ENCODE assay signal across 13 cellular contexts in the genomic region with DNA sequence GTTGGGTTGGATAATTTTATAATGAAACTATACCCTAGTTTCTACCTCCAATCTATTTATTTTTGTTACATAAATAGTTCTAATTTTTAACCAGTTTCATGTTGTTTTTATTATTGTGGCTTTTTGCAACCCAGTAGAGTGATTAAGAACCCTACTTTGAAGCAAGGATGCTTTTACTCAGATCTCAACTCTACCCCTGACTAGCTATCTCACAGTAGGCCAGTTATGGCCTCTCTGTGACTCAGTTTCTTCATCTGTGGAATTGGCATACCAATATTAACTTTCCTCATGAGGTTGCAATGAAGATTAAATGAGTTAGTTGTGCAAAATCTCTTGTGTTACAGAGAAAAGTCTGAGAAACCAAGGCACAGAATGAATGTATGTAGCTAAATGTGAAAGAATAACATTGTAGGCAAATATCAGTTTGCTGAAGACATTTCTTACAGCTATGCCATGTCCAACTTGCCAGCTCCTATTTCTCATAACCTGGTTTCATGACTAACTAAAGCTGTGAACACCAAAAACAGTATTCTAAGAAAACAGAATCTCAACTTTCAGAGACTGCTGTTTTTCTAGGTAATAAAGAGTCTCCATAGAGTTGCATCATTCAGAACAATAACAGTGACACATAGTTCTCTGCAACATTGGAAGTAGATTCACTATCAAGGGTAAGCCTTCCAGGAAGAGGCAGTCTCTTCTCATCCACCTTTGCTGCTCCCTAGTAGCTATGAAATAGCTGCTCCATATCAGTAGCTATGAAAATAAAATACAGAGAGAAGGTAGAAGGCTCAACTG. TPM values are rescaled to one million over a fixed set of nuclear protein-coding genes. Genes with fewer than 3 reads are reported as not detected.
A peak's percentile ranks its signal among the peaks of the same experiment; 100 is the strongest.
DNase-seq lines count a peak whose midpoint lies in the region; ATAC-seq, FAIRE-seq and TF ChIP-seq lines count a peak whose summit lies in the region.
"Had no signal": no experiment of that assay in that cellular context is flagged by ENCODE, and none has a peak within 500 bp of the region (broad histone marks: within the 10 kb centered on the region; RNA-seq: fewer than 3 reads in every experiment).

No MANE protein-coding gene starts in this region.

- CTCF ChIA-PET in PC-3 (lab: Charles Lee) = no interaction called here

- BruUV-seq in PC-3 (replicated peaks; lab: Mats Ljungman, UMichigan) = no TSS peak

- peak overlapping the region; percentile 42 for H3K4me3 Mint-ChIP-seq in activated T-cell treated with anti-CD3 and anti-CD28 coated beads, Interleukin-2, amount 50 U/mL, for 4 hours
- no peak overlapping the region for H3K4me3 Mint-ChIP-seq in stimulated activated memory B cell treated with anti-CD40 and anti-IgM and Interleukin-4, amounts not matched to agents 10 μg/mL and 1 μg/mL and 100 μg/mL, for 72 hours
- H3K4me3 Mint-ChIP-seq: brain had no signal

- no peaks in the 10 kb centered on the region for H3F3A ChIP-seq in PC-3 (ENCODE audit: low read length, unreplicated experiment)

- peak overlapping the region; percentile 46 for H3K27ac Mint-ChIP-seq in stimulated activated memory B cell treated with anti-CD40 and anti-IgM and Interleukin-4, amounts not matched to agents 10 μg/mL and 1 μg/mL and 100 μg/mL, for 72 hours
- H3K27ac Mint-ChIP-seq: brain had no signal

- H3K9ac ChIP-seq in PC-3 (ENCODE audit: low read length) = no peak overlapping the region

- POLR2A ChIA-PET in PC-3 (lab: Charles Lee; ENCODE audit: unreplicated experiment) = no interaction called here

- peaks cover 77% of the 10 kb centered on the region for H3K4me1 Mint-ChIP-seq in activated T-cell treated with anti-CD3 and anti-CD28 coated beads, Interleukin-2, amount 50 U/mL, for 4 hours (ENCODE audit: low read depth)
- H3K4me1 Mint-ChIP-seq in stimulated activated memory B cell treated with anti-CD40 and anti-IgM and Interleukin-4, amounts not matched to agents 10 μg/mL and 1 μg/mL and 100 μg/mL, for 72 hours = peaks cover 44% of the 10 kb centered on the region
- H3K4me1 Mint-ChIP-seq: brain had no signal

- no peaks in the 10 kb centered on the region for H3K9me3 Mint-ChIP-seq in activated T-cell treated with anti-CD3 and anti-CD28 coated beads, Interleukin-2, amount 50 U/mL, for 4 hours
- no peaks in the 10 kb centered on the region for H3K9me3 Mint-ChIP-seq in stimulated activated memory B cell treated with anti-CD40 and anti-IgM and Interleukin-4, amounts not matched to agents 10 μg/mL and 1 μg/mL and 100 μg/mL, for 72 hours
- H3K9me3 Mint-ChIP-seq: brain had no signal

- H3K36me3 Mint-ChIP-seq in activated T-cell treated with anti-CD3 and anti-CD28 coated beads, Interleukin-2, amount 50 U/mL, for 4 hours (ENCODE audit: insufficient read depth) = no peaks in the 10 kb centered on the region
- no peaks in the 10 kb centered on the region for H3K36me3 Mint-ChIP-seq in stimulated activated memory B cell treated with anti-CD40 and anti-IgM and Interleukin-4, amounts not matched to agents 10 μg/mL and 1 μg/mL and 100 μg/mL, for 72 hours
- H3K36me3 Mint-ChIP-seq: brain had no signal

- H3K27me3 ChIP-seq in PC-3 (ENCODE audit: low read length) (no peaks in the 10 kb centered on the region), bronchial epithelial cell (ENCODE audit: control insufficient read depth, insufficient read depth, low read length) (no peaks in the 10 kb centered on the region), left ventricle myocardium inferior (ENCODE audit: low read depth) (no peaks in the 10 kb centered on the region)

- no peaks in the 10 kb centered on the region for H3K36me3 ChIP-seq in PC-3 (ENCODE audit: low read depth, low read length)
- H3K36me3 ChIP-seq in bronchial epithelial cell (ENCODE audit: control insufficient read depth, insufficient read depth, low read length) = no peaks in the 10 kb centered on the region
- H3K36me3 ChIP-seq in left ventricle myocardium inferior = no peaks in the 10 kb centered on the region

- no peak for FAIRE-seq in bronchial epithelial cell (lab: Jason Lieb, UNC)

- no peaks in the 10 kb centered on the region for H3K27me3 Mint-ChIP-seq in activated T-cell treated with anti-CD3 and anti-CD28 coated beads, Interleukin-2, amount 50 U/mL, for 4 hours (ENCODE audit: low read depth)
- H3K27me3 Mint-ChIP-seq in stimulated activated memory B cell treated with anti-CD40 and anti-IgM and Interleukin-4, amounts not matched to agents 10 μg/mL and 1 μg/mL and 100 μg/mL, for 72 hours = no peaks in the 10 kb centered on the region

- H3K79me2 ChIP-seq in PC-3 (ENCODE audit: low read length) = no peaks in the 10 kb centered on the region

- H4K20me1 ChIP-seq in PC-3 (ENCODE audit: low read length) = no peaks in the 10 kb centered on the region

- H3K4me1 ChIP-seq in PC-3 (ENCODE audit: insufficient read depth, low read length) (no peaks in the 10 kb centered on the region), left ventricle myocardium inferior (peaks cover 20% of the 10 kb centered on the region)

- no peak overlapping the region for H3K27ac ChIP-seq in PC-3 (ENCODE audit: low read length)
- H3K27ac ChIP-seq in left ventricle myocardium inferior (replicated peaks) = no peak overlapping the region

- H3K9me3 ChIP-seq in PC-3 (ENCODE audit: low read length) (no peaks in the 10 kb centered on the region), left ventricle myocardium inferior (replicated peaks) (no peaks in the 10 kb centered on the region)

- no peaks in the 10 kb centered on the region for H3K9me2 ChIP-seq in PC-3 (replicated peaks; ENCODE audit: low read length)

- peak; percentile 67 to 70 for ATAC-seq in activated T-cell treated with anti-CD3 and anti-CD28 coated beads, Interleukin-2, amount 50 U/mL, for 4 hours
- peak; percentile 31; the same call in 1 of the 2 replicates for ATAC-seq in PC-3
- ATAC-seq in stimulated activated memory B cell treated with anti-CD40 and anti-IgM and Interleukin-4, amounts not matched to agents 10 μg/mL and 1 μg/mL and 100 μg/mL, for 72 hours = no peak

- H2AFZ ChIP-seq in PC-3 (ENCODE audit: low read length) = no peak overlapping the region

- no peak for DNase-seq in activated T-cell treated with anti-CD3 and anti-CD28 coated beads, Interleukin-2, amount 50 U/mL, for 4 hours
- DNase-seq in activated T-cell treated with anti-CD3 and anti-CD28 coated beads for 4 hours = no peak
- DNase-seq in PC-3 = peak; percentile 16
- DNase-seq in bronchial epithelial cell (ENCODE audit: low read depth) = peak; percentile 48
- DNase-seq in LoVo (ENCODE audit: low spot score) = no peak
- no peak for DNase-seq in left ventricle myocardium inferior
- DNase-seq in NCI-H1105 treated with DMSO at 0.1 percent for 48 hours (lab: John Stamatoyannopoulos, UW) = no peak
- DNase-seq: DMS79; nucleus accumbens; stimulated activated CD4-positive, alpha-beta T cell treated with anti-CD3 and anti-CD28 coated beads, Interleukin-12 subunit alpha, Interleukin-12 subunit beta, amount 100 ng/mL, for 4 hours had no signal

- H3K4me3 ChIP-seq in PC-3 (ENCODE audit: low read length) (no peak overlapping the region), bronchial epithelial cell (ENCODE audit: low read depth, low read length) (no peak overlapping the region), left ventricle myocardium inferior (no peak overlapping the region)

- no peak overlapping the region for H3K4me2 ChIP-seq in PC-3 (ENCODE audit: low read length)

- no peak for TF ChIP-seq CTCF in PC-3 (conservative IDR thresholded peaks at IDR 0.05; ENCODE audit: low read depth, low read length)
- TF ChIP-seq CTCF in bronchial epithelial cell (IDR thresholded peaks at IDR 0.05; ENCODE audit: insufficient read depth, low read length, severe bottlenecking) = no peak
- TF ChIP-seq CTCF in left ventricle myocardium inferior (IDR thresholded peaks at IDR 0.05; ENCODE audit: borderline replicate concordance) = no peak

- intact Hi-C loops in PC-3 (cut with micrococcal nuclease) (no loop called here), left ventricle myocardium inferior (cut with micrococcal nuclease) (no loop called here)

RNA-seq across cellular contexts. Expression of a gene that starts 33.2 kb away (rescaled TPM):
- total RNA-seq in activated T-cell treated with anti-CD3 and anti-CD28 coated beads, Interleukin-2, amount 50 U/mL, for 4 hours = 100 to 1,000 TPM; 183 to 207 (median 195) TPM
- total RNA-seq in PC-3 (2014; rRNA removed) (0.26 TPM in 1 of 2 replicates, not detected in the other), bronchial epithelial cell (not detected in 2 replicates), left ventricle myocardium inferior (0.82 TPM)
- total RNA-seq: lung microvascular endothelial cell had no signal

Comparison
In these comparisons a context has a peak if more than half of its experiments do, and no peak if none do; other contexts are left out.
1. DNase-seq: peak in PC-3 (single experiment) and bronchial epithelial cell (single experiment); none in activated T-cell treated with anti-CD3 and anti-CD28 coated beads, Interleukin-2, amount 50 U/mL, for 4 hours (single experiment), activated T-cell treated with anti-CD3 and anti-CD28 coated beads for 4 hours (single experiment), LoVo (single experiment), left ventricle myocardium inferior (single experiment) and NCI-H1105 treated with DMSO at 0.1 percent for 48 hours (single experiment).
2. RNA of a gene that starts 33.2 kb away (total RNA-seq): 183 to 207 TPM in activated T-cell treated with anti-CD3 and anti-CD28 coated beads, Interleukin-2, amount 50 U/mL, for 4 hours; 0.82 TPM in left ventricle myocardium inferior (single experiment), 0.26 TPM in PC-3 and not detected in bronchial epithelial cell; every median in the first group is over 100 times any median in the second.